ENCODE assay signal across 5 cellular contexts in the genomic region with DNA sequence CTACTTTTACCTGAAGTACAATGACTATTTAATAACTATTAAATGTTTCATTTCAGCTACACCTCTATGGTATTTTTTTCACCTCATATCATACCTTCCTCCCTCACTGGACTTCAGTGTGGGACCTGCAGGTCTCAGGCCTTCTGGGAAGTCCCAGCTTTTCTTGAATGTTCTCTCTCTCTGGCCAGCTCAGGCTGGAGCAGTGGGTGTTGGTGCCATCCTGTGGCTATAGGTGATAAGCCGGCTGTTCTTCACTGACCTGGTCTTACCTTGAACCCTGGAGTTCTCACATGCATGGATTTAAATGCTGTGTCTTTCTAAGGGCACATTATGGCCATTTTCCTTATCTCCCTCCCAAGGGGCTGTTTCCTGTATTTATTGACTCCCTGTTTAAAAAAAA. TPM values are rescaled to one million over a fixed set of nuclear protein-coding genes. Genes with fewer than 3 reads are reported as not detected.
DNase-seq lines count a peak whose midpoint lies in the region; ATAC-seq and TF ChIP-seq lines count a peak whose summit lies in the region.
"Not testable (repeated sequence)": the region's sequence is repeated elsewhere in the genome, so short reads cannot be mapped to it uniquely, and the experiment has no call there.

No MANE protein-coding gene starts in this region.

- H2BK15ac ChIP-seq in H9 (ENCODE audit: low read depth, low read length) = not testable (repeated sequence)

- H3K23me2 ChIP-seq in H9 (ENCODE audit: insufficient read length, low read depth, low read length, poor library complexity, severe bottlenecking) = not testable (repeated sequence)

- H3K79me1 ChIP-seq in H9 (ENCODE audit: insufficient read depth, low read depth, low read length, poor library complexity, severe bottlenecking) = not testable (repeated sequence)

- ATAC-seq in Panc1 (peak; percentile 85), left lobe of liver (peak; percentile 59)

- H3K36me3 ChIP-seq in Panc1 (ENCODE audit: control insufficient read depth, insufficient read depth, low read length); left ventricle myocardium inferior: not testable (repeated sequence)

- not testable (repeated sequence) for H2BK12ac ChIP-seq in H9 (ENCODE audit: insufficient read length, low read depth, low read length)

- H3K14ac ChIP-seq in H9 (ENCODE audit: insufficient read depth, low read length) = not testable (repeated sequence)

- not testable (repeated sequence) for H3K27ac ChIP-seq in H9 (ENCODE audit: insufficient read length, low read depth, low read length); Panc1 (ENCODE audit: low read length); left ventricle myocardium inferior (replicated peaks)

- H3K27ac Mint-ChIP-seq in H9 = not testable (repeated sequence)

- H3K4me1 Mint-ChIP-seq in H9 = not testable (repeated sequence)

- peaks cover 44 to 47% of the 10 kb centered on the region in 2 experiments for H3K9me3 Mint-ChIP-seq in H9

- H3K23ac ChIP-seq in H9 (ENCODE audit: insufficient read length, low read depth, low read length) = not testable (repeated sequence)

- H3K9me3 ChIP-seq in H9 (ENCODE audit: control insufficient read depth, low read depth, low read length); Panc1 (ENCODE audit: control insufficient read depth, insufficient read depth, low read depth, low read length); left ventricle myocardium inferior (replicated peaks): not testable (repeated sequence)

- TF ChIP-seq CTCF in H9 (conservative IDR thresholded peaks at IDR 0.05) (0 out of 3 replicates have a peak, but pooled peaks have one; percentile 15), Panc1 (IDR thresholded peaks at IDR 0.05) (peak; percentile 35; the same call in 1 of the 2 replicates), choroid plexus epithelial cell (conservative IDR thresholded peaks at IDR 0.05; ENCODE audit: low read depth, low read length) (peak; percentile 7), left ventricle myocardium inferior (IDR thresholded peaks at IDR 0.05; ENCODE audit: borderline replicate concordance) (peak; percentile 12)

- H4K8ac ChIP-seq in H9 (replicated peaks; ENCODE audit: insufficient read length, low read depth, low read length) = not testable (repeated sequence)

- not testable (repeated sequence) for H2BK20ac ChIP-seq in H9 (ENCODE audit: low read depth, low read length, poor library complexity, severe bottlenecking)

- not testable (repeated sequence) for H3K4me1 ChIP-seq in H9 (ENCODE audit: insufficient read depth, low read length); Panc1 (ENCODE audit: control insufficient read depth, insufficient read depth, low read length); left ventricle myocardium inferior

- H4K20me1 ChIP-seq in H9 (ENCODE audit: control insufficient read depth, insufficient read depth, insufficient read length) = not testable (repeated sequence)

- H3K27me3 ChIP-seq in H9 (ENCODE audit: insufficient read depth, low read length); Panc1 (ENCODE audit: control insufficient read depth, insufficient read depth, low read length); left ventricle myocardium inferior (ENCODE audit: low read depth): not testable (repeated sequence)

- not testable (repeated sequence) for H3K56ac ChIP-seq in H9 (ENCODE audit: insufficient read length, low read depth, low read length)

- H2BK120ac ChIP-seq in H9 (ENCODE audit: low read depth, low read length, poor library complexity, severe bottlenecking) = not testable (repeated sequence)

- H3K36me3 Mint-ChIP-seq in H9 (ENCODE audit: insufficient read depth in 1 of 3, low read depth in 3 of 3) = peaks cover 6 to 13% (median 11%) of the 10 kb centered on the region in 3 experiments

- WGBS in H9 (ENCODE audit: extremely low coverage, insufficient read length, low lambda C conversion rate) = no CpG with 5 or more reads among the region's 1 CpG

- H3K4me3 ChIP-seq in Panc1 (ENCODE audit: low read depth in 2 of 2, low read length in 2 of 2); choroid plexus epithelial cell (ENCODE audit: low read depth, low read length); left ventricle myocardium inferior: not testable (repeated sequence)

- not testable (repeated sequence) for H3K4ac ChIP-seq in H9 (ENCODE audit: low read depth, low read length)

- BruUV-seq in Panc1 (replicated peaks; lab: Mats Ljungman, UMichigan) = not testable (repeated sequence)

- not testable (repeated sequence) for H2AK5ac ChIP-seq in H9 (ENCODE audit: insufficient read length, low read length)

- H4K91ac ChIP-seq in H9 (ENCODE audit: insufficient read length, low read depth, low read length) = not testable (repeated sequence)

- H3K27me3 Mint-ChIP-seq in H9 (ENCODE audit: low read depth) = not testable (repeated sequence)

- H3K79me2 ChIP-seq in H9 (ENCODE audit: insufficient read depth, low read length) = not testable (repeated sequence)

- not testable (repeated sequence) for H2BK5ac ChIP-seq in H9 (ENCODE audit: insufficient read length, low read length)

- DNase-seq in H9; Panc1 (ENCODE audit: low read depth, low spot score); choroid plexus epithelial cell (ENCODE audit: low read depth); left ventricle myocardium inferior; left lobe of liver (ENCODE audit: low spot score): not testable (repeated sequence)

- POLR2A ChIA-PET in Panc1 (lab: Charles Lee) = not testable (repeated sequence)

- H3K4me2 ChIP-seq in H9 (ENCODE audit: insufficient read depth, insufficient read length, low read length) = not testable (repeated sequence)

- H2AFZ ChIP-seq in H9 (ENCODE audit: low read length) = not testable (repeated sequence)

- intact Hi-C loops in Panc1 (cut with micrococcal nuclease; ENCODE audit: unreplicated experiment); left ventricle myocardium inferior (cut with micrococcal nuclease): not testable (repeated sequence)

- H4K5ac ChIP-seq in H9 (ENCODE audit: insufficient read length, low read depth, low read length) = not testable (repeated sequence)

- H3T11ph ChIP-seq in H9 (ENCODE audit: low read length) = not testable (repeated sequence)

- H3K4me3 Mint-ChIP-seq in H9 = not testable (repeated sequence)

- not testable (repeated sequence) for H3K9ac ChIP-seq in H9 (ENCODE audit: extremely low read depth, insufficient read length, low read length)

- H3K18ac ChIP-seq in H9 (ENCODE audit: insufficient read length, low read depth, low read length) = not testable (repeated sequence)

- CTCF ChIA-PET in Panc1 (lab: Charles Lee) = not testable (repeated sequence)

- in situ Hi-C loops in Panc1 (cut with HindIII; ENCODE audit: low pct_unique_long_range_greater_than_20kb, low sequenced_read_pairs) = not testable (repeated sequence)

RNA-seq across cellular contexts. Expression of a gene that starts 45.0 kb away (rescaled TPM):
- total RNA-seq in H9 (2021) (5.0 and 5.7 TPM in 2 replicates), Panc1 (2021; ENCODE audit: unreplicated experiment) (9.1 TPM), left ventricle myocardium inferior (8.9 TPM), left lobe of liver (3.2 TPM)
- 5.5 TPM for polyA plus RNA-seq in Panc1 (2012; ENCODE audit: insufficient read length)

RNA-seq across cellular contexts. Expression of a gene that starts 52.7 kb away (rescaled TPM):
- 5.5 and 7.4 TPM in 2 replicates for total RNA-seq in H9 (2021)
- 25.3 TPM for total RNA-seq in Panc1 (2021; ENCODE audit: unreplicated experiment)
- polyA plus RNA-seq in Panc1 (2012; ENCODE audit: insufficient read length) = 6.2 TPM
- total RNA-seq in left ventricle myocardium inferior = 13.7 TPM
- total RNA-seq in left lobe of liver = 4.4 TPM
